8 cellular contexts compared by ENCODE assay signal in the genomic region with DNA sequence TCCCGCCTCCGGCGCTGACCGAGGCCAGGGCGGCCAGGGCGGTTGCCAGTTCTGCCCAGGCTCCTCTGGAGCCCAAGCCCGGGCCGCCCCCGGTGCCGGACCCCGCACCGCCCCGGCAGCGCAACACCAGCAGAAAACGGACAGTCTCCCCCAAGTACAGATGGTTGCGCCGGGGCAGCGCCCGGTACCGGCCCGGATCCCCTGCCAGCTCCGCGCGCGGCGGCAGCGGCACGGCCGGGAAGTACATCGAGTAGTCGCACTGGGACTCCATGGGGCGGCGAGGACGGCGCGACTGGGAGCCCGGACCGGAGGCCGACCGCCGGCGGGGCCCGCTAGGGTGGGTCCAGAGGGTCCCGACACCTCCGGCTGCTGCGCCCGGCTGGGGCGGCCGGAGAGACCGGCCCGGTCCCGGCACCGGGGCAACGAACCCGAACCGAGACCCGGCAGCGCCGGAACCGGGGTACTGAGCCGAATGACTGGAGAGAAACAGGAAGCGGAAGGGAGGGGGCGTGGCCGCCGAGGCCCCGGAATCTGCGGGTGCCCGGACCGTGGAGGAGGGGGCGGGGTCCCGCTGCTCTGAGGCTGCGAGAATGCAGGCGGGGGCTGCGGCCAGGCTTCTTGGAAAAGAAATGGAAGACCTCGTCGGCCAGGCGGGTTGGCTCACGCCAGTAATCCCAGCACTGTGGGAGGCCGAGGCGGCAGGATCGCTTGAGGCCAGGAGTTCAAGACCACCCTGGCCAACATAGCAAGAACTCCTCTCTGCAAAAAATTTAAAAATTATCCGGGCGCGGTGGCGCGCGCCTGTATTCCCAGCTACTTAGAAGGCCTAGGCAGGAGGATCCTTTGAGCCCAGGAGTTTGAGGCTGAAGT. TPM values are rescaled to one million over a fixed set of nuclear protein-coding genes. Genes with fewer than 3 reads are reported as not detected.
DNase-seq lines count a peak whose midpoint lies in the region; ATAC-seq and TF ChIP-seq lines count a peak whose summit lies in the region.

A gene with protein sequence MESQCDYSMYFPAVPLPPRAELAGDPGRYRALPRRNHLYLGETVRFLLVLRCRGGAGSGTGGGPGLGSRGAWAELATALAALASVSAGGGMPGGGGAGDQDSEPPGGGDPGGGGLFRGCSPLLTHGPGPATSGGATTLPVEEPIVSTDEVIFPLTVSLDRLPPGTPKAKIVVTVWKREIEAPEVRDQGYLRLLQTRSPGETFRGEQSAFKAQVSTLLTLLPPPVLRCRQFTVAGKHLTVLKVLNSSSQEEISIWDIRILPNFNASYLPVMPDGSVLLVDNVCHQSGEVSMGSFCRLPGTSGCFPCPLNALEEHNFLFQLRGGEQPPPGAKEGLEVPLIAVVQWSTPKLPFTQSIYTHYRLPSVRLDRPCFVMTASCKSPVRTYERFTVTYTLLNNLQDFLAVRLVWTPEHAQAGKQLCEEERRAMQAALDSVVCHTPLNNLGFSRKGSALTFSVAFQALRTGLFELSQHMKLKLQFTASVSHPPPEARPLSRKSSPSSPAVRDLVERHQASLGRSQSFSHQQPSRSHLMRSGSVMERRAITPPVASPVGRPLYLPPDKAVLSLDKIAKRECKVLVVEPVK (minus strand): TSS at position 495 of the 870 bp plus-strand sequence. CDS start 224 bp downstream, at position 271.

- CTCF ChIA-PET in IMR-90 (lab: Yijun Ruan, JAX) = no interaction called here

- H2BK20ac ChIP-seq in IMR-90 (ENCODE audit: low read depth, low read length) = no peak within 1 kb of the TSS

- no peaks in the 10 kb centered on the region for H3K27me3 ChIP-seq in IMR-90 (ENCODE audit: control insufficient read depth, insufficient read depth, low read length)

- WGBS in IMR-90 (ENCODE audit: extremely low coverage in 2 of 2, insufficient read length in 1 of 2), 2 experiments = 0% methylated on average over 50 of the region's 87 CpGs; no CpG with 5 or more reads in 1 of the 2 experiments

- H3K9me1 ChIP-seq in IMR-90 (ENCODE audit: insufficient read depth, low read length) = peaks cover 2% of the 10 kb centered on the region; the same call in 1 of the 2 replicates

- peak within 1 kb of the TSS; percentile 78 for H3K4ac ChIP-seq in IMR-90 (ENCODE audit: low read depth, low read length)

- H4K20me1 ChIP-seq in IMR-90 (ENCODE audit: insufficient read depth, low read length) = peaks cover 21% of the 10 kb centered on the region

- H3K36me3 ChIP-seq in IMR-90 (ENCODE audit: control insufficient read depth, insufficient read depth, low read length) = peaks cover 34% of the 10 kb centered on the region

- H2AFZ ChIP-seq in IMR-90 (replicated peaks; ENCODE audit: low read length, poor library complexity) = peak within 1 kb of the TSS; percentile 94

- no peak within 1 kb of the TSS for H2BK15ac ChIP-seq in IMR-90 (ENCODE audit: low read depth, low read length)

- peak within 1 kb of the TSS; percentile 47 for H2BK120ac ChIP-seq in IMR-90 (ENCODE audit: low read depth, low read length)

- H3K9me3 ChIP-seq in IMR-90 (ENCODE audit: control insufficient read depth, insufficient read depth, low read length) = no peaks in the 10 kb centered on the region

- H3K4me2 ChIP-seq in IMR-90 (ENCODE audit: low read depth, low read length) = peak within 1 kb of the TSS; percentile 80

- H3K14ac ChIP-seq in IMR-90 (replicated peaks; ENCODE audit: low read depth, low read length) = peak within 1 kb of the TSS; percentile 76

- peak within 1 kb of the TSS; percentile 77 for H3K4me3 ChIP-seq in IMR-90 (ENCODE audit: insufficient read depth, low read depth, low read length)
- H3K4me3 ChIP-seq in epithelial cell of esophagus (ENCODE audit: low read length) = peak within 1 kb of the TSS; percentile 59

- peak within 1 kb of the TSS; percentile 93; the same call in 1 of the 2 replicates for H3K23ac ChIP-seq in IMR-90 (ENCODE audit: low read depth, low read length)

- peak within 1 kb of the TSS; percentile 88 for H2AK5ac ChIP-seq in IMR-90 (ENCODE audit: low read depth, low read length)

- peak within 1 kb of the TSS; percentile 73 for H3K9ac ChIP-seq in IMR-90 (ENCODE audit: low read depth, low read length)

- H3K79me1 ChIP-seq in IMR-90 (ENCODE audit: low read depth in 1 of 2, low read length in 2 of 2) = peaks cover 15 to 47% of the 10 kb centered on the region in 2 experiments

- peak within 1 kb of the TSS; percentile 46 for H4K91ac ChIP-seq in IMR-90 (ENCODE audit: insufficient read depth, low read depth, low read length)

- intact Hi-C loops in IMR-90 (cut with micrococcal nuclease) = no loop called here

- no peak for TF ChIP-seq POLR2A in IMR-90 (IDR thresholded peaks at IDR 0.05; ENCODE audit: low read depth, low read length)

- peaks cover 6% of the 10 kb centered on the region for H3K4me1 ChIP-seq in IMR-90 (ENCODE audit: control insufficient read depth, insufficient read depth, low read length)

- peak within 1 kb of the TSS; percentile 94 to 99 for H4K8ac ChIP-seq in IMR-90 (ENCODE audit: low read depth in 2 of 2, low read length in 2 of 2)

- ATAC-seq in GM21381 (IDR thresholded peaks at IDR 0.05; ENCODE audit: unreplicated experiment) (peak; percentile 80), IMR-90 (ENCODE audit: low read depth) (peak; percentile 88)

- no peak for TF ChIP-seq CTCF in IMR-90 (conservative IDR thresholded peaks at IDR 0.05; ENCODE audit: low read depth, low read length)
- TF ChIP-seq CTCF in epithelial cell of esophagus (IDR thresholded peaks at IDR 0.05; ENCODE audit: insufficient read depth, low read depth, low read length, missing control alignments) = no peak

- dilution Hi-C loops in IMR-90 (cut with HindIII; ENCODE audit: low sequenced_read_pairs, unreplicated experiment) = no loop called here

- H3K56ac ChIP-seq in IMR-90 (ENCODE audit: extremely low read depth, insufficient read depth, low read length) = peak within 1 kb of the TSS; percentile 33; the same call in 1 of the 2 replicates

- DNase-seq in COLO668 (lab: John Stamatoyannopoulos, UW; ENCODE audit: unreplicated experiment) (peak; percentile 90), IMR-90 (peak; percentile 70), OCI-M2 (lab: John Stamatoyannopoulos, UW; ENCODE audit: unreplicated experiment) (peak; percentile 16), activated T-cell treated with anti-CD3 and anti-CD28 coated beads for 24 hours (ENCODE audit: low read depth) (peak; percentile 88), epithelial cell of esophagus (ENCODE audit: low read depth) (peak; percentile 80), middle frontal gyrus (ENCODE audit: extremely low spot score, low spot score) (peak; percentile 58)
- peak; percentile 82 to 85 for DNase-seq in stimulated activated CD8-positive, alpha-beta memory T cell treated with anti-CD3 and anti-CD28 coated beads, Interleukin-2, amount 100 ng/mL, for 1 hour (ENCODE audit: low read depth in 2 of 2)

- peak within 1 kb of the TSS; percentile 97 for H2AK9ac ChIP-seq in IMR-90 (replicated peaks; ENCODE audit: low read depth, low read length, poor library complexity)

- peak within 1 kb of the TSS; percentile 63 for H2BK5ac ChIP-seq in IMR-90 (ENCODE audit: low read depth, low read length, poor library complexity, severe bottlenecking)

- in situ Hi-C loops in IMR-90 (cut with MboI; ENCODE audit: low sequenced_read_pairs) = no loop called here

- POLR2A ChIA-PET in IMR-90 (lab: Charles Lee; ENCODE audit: unreplicated experiment) = interaction anchor here (0.6 kb wide), 1 partner anchor 11 kb away, joined by 4 read pairs; no protein-coding TSS in a partner anchor

- peak within 1 kb of the TSS; percentile 80 for H3K27ac ChIP-seq in IMR-90 (ENCODE audit: insufficient read depth, low read length)

- no TSS peak for BruUV-seq in IMR-90 (replicated peaks; lab: Mats Ljungman, UMichigan)

- TF ChIP-seq RAD21 in IMR-90 (IDR thresholded peaks at IDR 0.05; ENCODE audit: low read length) = no peak

- H4K5ac ChIP-seq in IMR-90 (ENCODE audit: low read depth, low read length) = peak within 1 kb of the TSS; percentile 80

- peak within 1 kb of the TSS; percentile 71 for H3K18ac ChIP-seq in IMR-90 (ENCODE audit: low read depth, low read length)

TF ChIP-seq in IMR-90, 13 proteins besides CTCF, POLR2A, EP300 and RAD21:
- TF ChIP-seq MAZ (IDR thresholded peaks at IDR 0.05; ENCODE audit: borderline replicate concordance, low read depth, low read length) = peak; percentile 90; the same call in 1 of the 2 replicates
- TF ChIP-seq RCOR1 (IDR thresholded peaks at IDR 0.05; ENCODE audit: insufficient replicate concordance, low read length) = no peak
- no peak for TF ChIP-seq RFX5 (IDR thresholded peaks at IDR 0.05; ENCODE audit: low read depth, low read length)
- TF ChIP-seq SMC3 (IDR thresholded peaks at IDR 0.05; ENCODE audit: low read depth, low read length) = no peak
- TF ChIP-seq BHLHE40 (IDR thresholded peaks at IDR 0.05; ENCODE audit: low read depth, low read length) = no peak
- TF ChIP-seq FOS (IDR thresholded peaks at IDR 0.05; ENCODE audit: low read depth, low read length) = no peak

RNA-seq across cellular contexts. Expression of the gene that starts here (rescaled TPM):
- 4.4 and 4.5 TPM in 2 replicates for total RNA-seq in IMR-90 (2012; rRNA removed)
- polyA plus RNA-seq in IMR-90 (2012; rRNA removed) = 14.1 and 15.9 TPM in 2 replicates
- polyA plus RNA-seq in IMR-90 (2012; cell fraction: cytosol; rRNA removed) = 6.7 and 16.7 TPM in 2 replicates
- 41.4 and 101 TPM in 2 replicates for polyA plus RNA-seq in IMR-90 (2012; cell fraction: nucleus; rRNA removed; ENCODE audit: low replicate concordance)

Comparison
In these comparisons a context has a peak if more than half of its experiments do, and no peak if none do; other contexts are left out.
1. Peak in every context shown above with its lines: DNase-seq, ATAC-seq, H3K4me3 ChIP-seq and H3K27ac ChIP-seq.
2. DNase-seq: peak in every context shown above with its lines; median percentile 90 in COLO668; 88 in activated T-cell treated with anti-CD3 and anti-CD28 coated beads for 24 hours; 84 in stimulated activated CD8-positive, alpha-beta memory T cell treated with anti-CD3 and anti-CD28 coated beads, Interleukin-2, amount 100 ng/mL, for 1 hour; 80 in epithelial cell of esophagus; 70 in IMR-90; 58 in middle frontal gyrus; 16 in OCI-M2.